9 cellular contexts compared by ENCODE assay signal in genomic region chr11:113874096-113874919, GRCh38. TPM values are rescaled to one million over a fixed set of nuclear protein-coding genes. Genes with fewer than 3 reads are reported as not detected.
A peak's percentile ranks its signal among the peaks of the same experiment; 100 is the strongest.
DNase-seq lines count a peak whose midpoint lies in the region; ATAC-seq and TF ChIP-seq lines count a peak whose summit lies in the region.
"Had no signal": no experiment of that assay in that cellular context is flagged by ENCODE, and none has a peak within 500 bp of the region (broad histone marks: within the 10 kb centered on the region; RNA-seq: fewer than 3 reads in every experiment).

No MANE protein-coding gene starts in this region.

- H3K4me1 ChIP-seq in Panc1 (ENCODE audit: control insufficient read depth, insufficient read depth, low read length) (peaks cover 22% of the 10 kb centered on the region), esophagus (ENCODE audit: control insufficient read depth in 2 of 2, insufficient read depth in 2 of 2, low read length in 1 of 2) (no peaks in the 10 kb centered on the region)

- H3K4me3 ChIP-seq in Panc1 (ENCODE audit: low read depth in 2 of 2, low read length in 2 of 2) (peak overlapping the region; percentile 71 to 88), esophagus (ENCODE audit: low read depth in 1 of 2, low read length in 2 of 2) (peak overlapping the region; percentile 84 to 85)

- H3K9me3 Mint-ChIP-seq in activated T-cell treated with anti-CD3 and anti-CD28 coated beads, Interleukin-2, amount 50 U/mL, for 4 hours = no peaks in the 10 kb centered on the region

- peaks cover 42% of the 10 kb centered on the region for H3K4me1 Mint-ChIP-seq in activated T-cell treated with anti-CD3 and anti-CD28 coated beads, Interleukin-2, amount 50 U/mL, for 4 hours (ENCODE audit: low read depth)

- DNase-seq in activated T-cell treated with anti-CD3 and anti-CD28 coated beads, Interleukin-2, amount 50 U/mL, for 4 hours = no peak
- DNase-seq in activated T-cell treated with anti-CD3 and anti-CD28 coated beads for 4 hours = no peak
- no peak for DNase-seq in Panc1 (ENCODE audit: low read depth, low spot score)
- no peak for DNase-seq in omental fat pad (ENCODE audit: low spot score)
- DNase-seq in stimulated activated CD4-positive, alpha-beta T cell treated with anti-CD3 and anti-CD28 coated beads, Interleukin-1b, Interleukin-23, amount 100 ng/mL, for 48 hours = no peak

- no peak for TF ChIP-seq CTCF in Panc1 (IDR thresholded peaks at IDR 0.05)
- no peak for TF ChIP-seq CTCF in omental fat pad (IDR thresholded peaks at IDR 0.05)

- H3K36me3 ChIP-seq in Panc1 (ENCODE audit: control insufficient read depth, insufficient read depth, low read length) = no peaks in the 10 kb centered on the region
- H3K36me3 ChIP-seq in esophagus (ENCODE audit: control insufficient read depth in 2 of 2, insufficient read depth in 2 of 2, low read length in 1 of 2) = no peaks in the 10 kb centered on the region

- H3K4me3 Mint-ChIP-seq in activated T-cell treated with anti-CD3 and anti-CD28 coated beads, Interleukin-2, amount 50 U/mL, for 4 hours = peak overlapping the region; percentile 86

- intact Hi-C loops in Panc1 (cut with micrococcal nuclease; ENCODE audit: unreplicated experiment) = no loop called here

- no peaks in the 10 kb centered on the region for H3K36me3 Mint-ChIP-seq in activated T-cell treated with anti-CD3 and anti-CD28 coated beads, Interleukin-2, amount 50 U/mL, for 4 hours (ENCODE audit: insufficient read depth)

- H3K27ac ChIP-seq in Panc1 (ENCODE audit: low read length) (peak overlapping the region; percentile 80), esophagus (ENCODE audit: low read depth in 2 of 2, low read length in 1 of 2) (no peak overlapping the region)

- in situ Hi-C loops in Panc1 (cut with HindIII; ENCODE audit: low pct_unique_long_range_greater_than_20kb, low sequenced_read_pairs) = no loop called here

- CTCF ChIA-PET in Panc1 (lab: Charles Lee) = no interaction called here

- ATAC-seq in activated T-cell treated with anti-CD3 and anti-CD28 coated beads, Interleukin-2, amount 50 U/mL, for 4 hours = peak in 1 of 2 donors; percentile 12
- ATAC-seq in Panc1 = no peak
- peak; percentile 2 for ATAC-seq in omental fat pad (ENCODE audit: low FRiP score)
- no peak for ATAC-seq in activated CD4-positive, CD25-positive, alpha-beta regulatory T cell treated with anti-CD3 and anti-CD28 coated beads, Interleukin-2, amount 50 U/mL, for 24 hours
- ATAC-seq in HG02884 (IDR thresholded peaks at IDR 0.05; ENCODE audit: unreplicated experiment) = no peak

- H3K9me3 ChIP-seq in Panc1 (ENCODE audit: control insufficient read depth, insufficient read depth, low read depth, low read length) (no peaks in the 10 kb centered on the region), esophagus (ENCODE audit: control insufficient read depth in 2 of 2, insufficient read depth in 1 of 2, low read depth in 1 of 2, low read length in 1 of 2) (no peaks in the 10 kb centered on the region)

- H3K27me3 Mint-ChIP-seq in activated T-cell treated with anti-CD3 and anti-CD28 coated beads, Interleukin-2, amount 50 U/mL, for 4 hours (ENCODE audit: low read depth) = no peaks in the 10 kb centered on the region

- WGBS in esophagus, 2 donors = 66 to 72% methylated on average over 24 to 26 of the region's 26 CpGs

- POLR2A ChIA-PET in Panc1 (lab: Charles Lee) = no interaction called here

- H3K27me3 ChIP-seq in Panc1 (ENCODE audit: control insufficient read depth, insufficient read depth, low read length) (no peaks in the 10 kb centered on the region), esophagus (ENCODE audit: control insufficient read depth in 1 of 2, insufficient read depth in 2 of 2, low read length in 2 of 2) (no peaks in the 10 kb centered on the region)

- BruUV-seq in Panc1 (replicated peaks; lab: Mats Ljungman, UMichigan) = TSS peak; percentile 80

RNA-seq across cellular contexts. Expression of gene USP28, which starts 1.1 kb away (rescaled TPM):
- total RNA-seq in activated T-cell treated with anti-CD3 and anti-CD28 coated beads, Interleukin-2, amount 50 U/mL, for 4 hours = 1 to 10 TPM; 3.7 to 4.8 (median 4.4) TPM
- total RNA-seq in Panc1 (2021; ENCODE audit: unreplicated experiment) = 52.3 TPM
- polyA plus RNA-seq in Panc1 (2012; ENCODE audit: insufficient read length) = 23.2 TPM
- 1 to 10 TPM; 3.5 to 5.8 TPM for polyA plus RNA-seq in esophagus
- total RNA-seq in omental fat pad = 10 to 100 TPM in 3 of 4 donors, 1 to 10 TPM in 1; 8.5 to 20.2 (median 11.5) TPM

RNA-seq across cellular contexts. Expression of gene HTR3B, which starts 30.3 kb away (rescaled TPM):
- not detected for total RNA-seq in activated T-cell treated with anti-CD3 and anti-CD28 coated beads, Interleukin-2, amount 50 U/mL, for 4 hours
- not detected for total RNA-seq in Panc1 (2021; ENCODE audit: unreplicated experiment)
- polyA plus RNA-seq in Panc1 (2012; ENCODE audit: insufficient read length) = not detected
- polyA plus RNA-seq in esophagus = under 1 TPM; 0.31 to 0.44 TPM
- not detected for total RNA-seq in omental fat pad
- total RNA-seq: glomerular endothelial cell had no signal
